1 cellular context compared by ENCODE assay signal in the genomic region with DNA sequence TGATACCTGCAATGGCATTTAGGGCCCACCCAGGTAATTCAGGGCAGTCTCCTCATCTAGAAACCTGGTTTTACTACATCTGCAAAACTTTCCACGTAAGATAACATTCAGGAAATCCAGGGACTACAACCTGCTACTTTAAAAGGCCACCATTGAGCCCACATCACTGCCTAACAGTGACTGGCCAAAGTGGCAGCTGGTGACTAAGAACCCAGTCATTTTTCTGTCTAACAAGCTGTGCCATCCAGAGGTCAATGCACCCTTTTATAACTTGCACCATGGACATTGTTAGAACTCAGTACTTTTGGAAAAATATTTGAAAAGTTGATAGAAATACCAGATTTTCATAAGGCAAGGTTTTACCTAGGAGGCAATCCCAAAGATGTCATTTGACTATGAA.
TF ChIP-seq lines count a peak whose summit lies in the region.

No MANE protein-coding gene starts in this region.

TF ChIP-seq in HCT116, 20 proteins besides CTCF, POLR2A, EP300 and RAD21 (continued from another document):
- TF ChIP-seq ZBTB33 (IDR thresholded peaks at IDR 0.05; ENCODE audit: extremely low read depth, insufficient replicate concordance, low read length) (no peak), SIN3A (IDR thresholded peaks at IDR 0.05; ENCODE audit: low read depth) (no peak), TCF7L2 (IDR thresholded peaks at IDR 0.05; ENCODE audit: borderline replicate concordance, extremely low read depth, insufficient read depth, insufficient read length) (no peak), EGR1 (IDR thresholded peaks at IDR 0.05; ENCODE audit: low read depth) (no peak), ZFX (IDR thresholded peaks at IDR 0.05) (no peak), ZNF274 (IDR thresholded peaks at IDR 0.05; ENCODE audit: low read depth, low read length) (no peak), EZH2 (IDR thresholded peaks at IDR 0.05) (no peak), CEBPB (IDR thresholded peaks at IDR 0.05; ENCODE audit: low read depth) (no peak), CBX3 (IDR thresholded peaks at IDR 0.05; ENCODE audit: low read depth) (peak; percentile 75; the same call in 1 of the 2 replicates)
- TF ChIP-seq, protein P1, sequence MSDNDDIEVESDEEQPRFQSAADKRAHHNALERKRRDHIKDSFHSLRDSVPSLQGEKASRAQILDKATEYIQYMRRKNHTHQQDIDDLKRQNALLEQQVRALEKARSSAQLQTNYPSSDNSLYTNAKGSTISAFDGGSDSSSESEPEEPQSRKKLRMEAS (IDR thresholded peaks at IDR 0.05) = no peak
- TF ChIP-seq, protein P2, sequence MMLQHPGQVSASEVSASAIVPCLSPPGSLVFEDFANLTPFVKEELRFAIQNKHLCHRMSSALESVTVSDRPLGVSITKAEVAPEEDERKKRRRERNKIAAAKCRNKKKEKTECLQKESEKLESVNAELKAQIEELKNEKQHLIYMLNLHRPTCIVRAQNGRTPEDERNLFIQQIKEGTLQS (IDR thresholded peaks at IDR 0.05) = no peak
